In the genomic region with DNA sequence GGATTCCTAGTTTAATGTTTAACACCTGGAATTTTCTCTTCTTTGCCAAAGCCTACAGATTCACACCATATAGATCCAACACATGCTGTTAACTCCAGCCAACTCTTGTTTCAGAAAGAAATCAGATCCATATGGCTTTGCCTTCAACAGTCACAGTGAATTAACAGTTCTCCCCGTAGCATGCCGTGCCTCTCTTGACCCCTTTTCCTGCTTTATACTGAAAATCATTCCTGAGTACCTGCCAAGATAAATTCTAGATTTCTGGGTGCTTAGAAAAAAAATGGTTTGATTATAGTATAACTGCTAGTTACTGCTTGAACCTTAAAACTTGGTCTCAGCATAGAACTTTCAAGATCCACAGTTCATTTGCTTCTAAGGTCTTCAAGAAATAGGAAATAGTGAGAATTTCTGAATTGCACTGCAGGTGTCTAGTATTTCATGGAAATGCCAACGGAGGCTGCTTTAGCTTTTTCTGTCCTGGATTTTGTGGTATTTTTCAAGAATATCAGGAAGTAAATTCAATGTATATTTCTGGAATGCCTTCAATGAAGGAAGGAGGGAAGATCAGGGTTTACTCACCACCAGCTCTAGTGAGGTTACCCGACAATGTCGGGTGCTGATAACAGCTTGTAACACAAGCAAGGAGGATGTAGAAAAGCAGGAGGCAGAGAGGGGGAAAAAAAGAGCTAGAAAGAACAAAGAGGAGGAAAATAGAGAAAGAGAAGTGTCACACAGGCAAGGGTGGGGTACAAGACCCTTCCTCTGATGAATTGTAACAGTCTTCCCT, we compare ENCODE assay signal across 8 cellular contexts. TPM values are rescaled to one million over a fixed set of nuclear protein-coding genes. Genes with fewer than 3 reads are reported as not detected.
A peak's percentile ranks its signal among the peaks of the same experiment; 100 is the strongest.
DNase-seq lines count a peak whose midpoint lies in the region; ATAC-seq and TF ChIP-seq lines count a peak whose summit lies in the region.

No MANE protein-coding gene starts in this region.

- no peak for TF ChIP-seq POLR2A in gastrocnemius medialis (IDR thresholded peaks at IDR 0.05)

- no peak for TF ChIP-seq EP300 in SK-N-SH (IDR thresholded peaks at IDR 0.05; ENCODE audit: borderline replicate concordance in 1 of 2, low read depth in 1 of 2, low read length in 1 of 2)

- POLR2A ChIA-PET in SK-N-SH (lab: Yijun Ruan, JAX) (no interaction called here), RWPE1 (lab: Yijun Ruan, JAX; ENCODE audit: low non-redundant PET) (no interaction called here)

- no peak for TF ChIP-seq RAD21 in SK-N-SH (IDR thresholded peaks at IDR 0.05; ENCODE audit: low read length)

- in situ Hi-C loops in gastrocnemius medialis (cut with MboI; ENCODE audit: low sequenced_read_pairs in 4 of 4), result no loop called here

- H3K4me1 ChIP-seq in SK-N-SH (ENCODE audit: control insufficient read depth in 1 of 2, insufficient read depth in 2 of 2, low read depth in 1 of 2, low read length in 1 of 2) (peaks cover 0 to 5% of the 10 kb centered on the region in 2 experiments; a peak in 2 of 4 replicates), gastrocnemius medialis (peaks cover 15 to 25% of the 10 kb centered on the region in 2 donors)

- H3K9ac ChIP-seq in SK-N-SH, result no peak overlapping the region

- no peaks in the 10 kb centered on the region for H4K20me1 ChIP-seq in SK-N-SH (ENCODE audit: insufficient read depth)

- peak overlapping the region; percentile 71 for H3K4me2 ChIP-seq in SK-N-SH

- TF ChIP-seq CTCF in SK-N-SH (IDR thresholded peaks at IDR 0.05) (no peak), foreskin fibroblast (IDR thresholded peaks at IDR 0.05; ENCODE audit: low read depth, low read length) (no peak), gastrocnemius medialis (IDR thresholded peaks at IDR 0.05 in 4 of 5, conservative IDR thresholded peaks at IDR 0.05 in 1 of 5) (no peak), RWPE1 (conservative IDR thresholded peaks at IDR 0.05; ENCODE audit: low read depth) (no peak)

- H3K9me3 ChIP-seq in SK-N-SH, result no peaks in the 10 kb centered on the region
- no peaks in the 10 kb centered on the region for H3K9me3 ChIP-seq in gastrocnemius medialis

- intact Hi-C loops in gastrocnemius medialis (cut with DNase I; ENCODE audit: low total_unique reads), result loop anchor here (10.0 kb wide), 1 partner anchor 1617 kb away; no protein-coding TSS in a partner anchor

- H3F3A ChIP-seq in SK-N-SH (replicated peaks; ENCODE audit: insufficient read depth), result no peaks in the 10 kb centered on the region

- H3K27ac ChIP-seq in SK-N-SH (ENCODE audit: low read depth in 2 of 2, low read length in 1 of 2), result no peak overlapping the region
- H3K27ac ChIP-seq in gastrocnemius medialis, result peak overlapping the region in 3 of 4 donors; percentile 2 to 45 (median 38)
- no peak overlapping the region for H3K27ac ChIP-seq in RWPE1

- no peaks in the 10 kb centered on the region for H3K9me2 ChIP-seq in SK-N-SH

- H3K4me3 ChIP-seq in SK-N-SH (ENCODE audit: low read depth in 2 of 2, low read length in 1 of 2) (peak overlapping the region; percentile 29 to 60; a peak in 3 of 4 replicates), foreskin fibroblast (ENCODE audit: low read depth in 1 of 2, low read length in 2 of 2) (peak overlapping the region; percentile 28 to 50), gastrocnemius medialis (peak overlapping the region; percentile 37 to 59 (median 44))

- peaks cover 18% of the 10 kb centered on the region; the same call in 1 of the 2 replicates for H3K27me3 ChIP-seq in SK-N-SH (ENCODE audit: insufficient read depth)
- H3K27me3 ChIP-seq in gastrocnemius medialis, result no peaks in the 10 kb centered on the region

- CTCF ChIA-PET in SK-N-SH (lab: Yijun Ruan, JAX) (no interaction called here), RWPE1 (lab: Yijun Ruan, JAX) (no interaction called here)

- no peaks in the 10 kb centered on the region for H3K36me3 ChIP-seq in SK-N-SH (replicated peaks in 1 of 2; ENCODE audit: control insufficient read depth in 1 of 2, insufficient read depth in 2 of 2, low read length in 1 of 2)
- no peaks in the 10 kb centered on the region for H3K36me3 ChIP-seq in gastrocnemius medialis

- no peaks in the 10 kb centered on the region for H3K79me2 ChIP-seq in SK-N-SH (ENCODE audit: insufficient read depth)

- ATAC-seq in gastrocnemius medialis, result no peak
- no peak for ATAC-seq in GM18520 (IDR thresholded peaks at IDR 0.05; ENCODE audit: unreplicated experiment)

- 3% methylated on average over 5 of the region's 5 CpGs for WGBS in SK-N-SH (ENCODE audit: low lambda C conversion rate)

- 0 out of 2 replicates have a peak overlapping the region, but pooled peaks have one; percentile 1 for H2AFZ ChIP-seq in SK-N-SH (ENCODE audit: low read depth)

- DNase-seq in GM03348 (ENCODE audit: low spot score), result peak; percentile 15
- no peak for DNase-seq in SK-N-SH
- DNase-seq in foreskin fibroblast, result peak; percentile 59 to 78
- DNase-seq in gastrocnemius medialis, result no peak
- no peak for DNase-seq in NCI-H446 (lab: John Stamatoyannopoulos, UW)
- no peak for DNase-seq in RWPE1 (ENCODE audit: low spot score)
- DNase-seq in activated gamma-delta T cell (lab: John Stamatoyannopoulos, UW), result no peak

TF ChIP-seq in SK-N-SH, 30 proteins besides CTCF, POLR2A, EP300 and RAD21 (continues in another document):
- TF ChIP-seq GABPA (IDR thresholded peaks at IDR 0.05; ENCODE audit: low read depth), result no peak
- no peak for TF ChIP-seq MEF2A (IDR thresholded peaks at IDR 0.05; ENCODE audit: borderline replicate concordance, low read depth)
- TF ChIP-seq TAF1 (IDR thresholded peaks at IDR 0.05; ENCODE audit: borderline replicate concordance, low read depth, low read length), result no peak
- TF ChIP-seq TCF12 (IDR thresholded peaks at IDR 0.05), result no peak
- TF ChIP-seq, protein P1, sequence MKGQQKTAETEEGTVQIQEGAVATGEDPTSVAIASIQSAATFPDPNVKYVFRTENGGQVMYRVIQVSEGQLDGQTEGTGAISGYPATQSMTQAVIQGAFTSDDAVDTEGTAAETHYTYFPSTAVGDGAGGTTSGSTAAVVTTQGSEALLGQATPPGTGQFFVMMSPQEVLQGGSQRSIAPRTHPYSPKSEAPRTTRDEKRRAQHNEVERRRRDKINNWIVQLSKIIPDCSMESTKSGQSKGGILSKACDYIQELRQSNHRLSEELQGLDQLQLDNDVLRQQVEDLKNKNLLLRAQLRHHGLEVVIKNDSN (IDR thresholded peaks at IDR 0.05; ENCODE audit: borderline replicate concordance, low read depth), result no peak
- TF ChIP-seq SIN3A (IDR thresholded peaks at IDR 0.05; ENCODE audit: borderline replicate concordance, low read depth, low read length), result no peak
- TF ChIP-seq POLR2AphosphoS5 (IDR thresholded peaks at IDR 0.05; ENCODE audit: low read depth, low read length), result no peak
- TF ChIP-seq NRF1 (IDR thresholded peaks at IDR 0.05; ENCODE audit: low read depth, low read length), result no peak
- TF ChIP-seq ELF1 (IDR thresholded peaks at IDR 0.05), result no peak
- TF ChIP-seq, protein P2, sequence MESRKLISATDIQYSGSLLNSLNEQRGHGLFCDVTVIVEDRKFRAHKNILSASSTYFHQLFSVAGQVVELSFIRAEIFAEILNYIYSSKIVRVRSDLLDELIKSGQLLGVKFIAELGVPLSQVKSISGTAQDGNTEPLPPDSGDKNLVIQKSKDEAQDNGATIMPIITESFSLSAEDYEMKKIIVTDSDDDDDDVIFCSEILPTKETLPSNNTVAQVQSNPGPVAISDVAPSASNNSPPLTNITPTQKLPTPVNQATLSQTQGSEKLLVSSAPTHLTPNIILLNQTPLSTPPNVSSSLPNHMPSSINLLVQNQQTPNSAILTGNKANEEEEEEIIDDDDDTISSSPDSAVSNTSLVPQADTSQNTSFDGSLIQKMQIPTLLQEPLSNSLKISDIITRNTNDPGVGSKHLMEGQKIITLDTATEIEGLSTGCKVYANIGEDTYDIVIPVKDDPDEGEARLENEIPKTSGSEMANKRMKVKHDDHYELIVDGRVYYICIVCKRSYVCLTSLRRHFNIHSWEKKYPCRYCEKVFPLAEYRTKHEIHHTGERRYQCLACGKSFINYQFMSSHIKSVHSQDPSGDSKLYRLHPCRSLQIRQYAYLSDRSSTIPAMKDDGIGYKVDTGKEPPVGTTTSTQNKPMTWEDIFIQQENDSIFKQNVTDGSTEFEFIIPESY (IDR thresholded peaks at IDR 0.05; ENCODE audit: borderline replicate concordance, low read depth), result no peak
- no peak for TF ChIP-seq YY1 (IDR thresholded peaks at IDR 0.05; ENCODE audit: low read depth)
- TF ChIP-seq FOXJ3 (CRISPR knock-in tag; IDR thresholded peaks at IDR 0.05), result no peak
- no peak for TF ChIP-seq JUND (IDR thresholded peaks at IDR 0.05)
- no peak for TF ChIP-seq FOXM1 (IDR thresholded peaks at IDR 0.05; ENCODE audit: low read depth)
- no peak for TF ChIP-seq RFX5 (IDR thresholded peaks at IDR 0.05; ENCODE audit: low read length)
- no peak for TF ChIP-seq GATA2 (CRISPR knock-in tag; IDR thresholded peaks at IDR 0.05)
- no peak for TF ChIP-seq TEAD4 (IDR thresholded peaks at IDR 0.05; ENCODE audit: borderline replicate concordance, insufficient read depth)
- no peak for TF ChIP-seq EZH2phosphoT487 (IDR thresholded peaks at IDR 0.05; ENCODE audit: borderline replicate concordance, low read depth)

RNA-seq across cellular contexts. Expression of gene AASS, which starts 6.6 kb away (rescaled TPM):
- 0.92 and 1.2 TPM in 2 replicates for polyA plus RNA-seq in SK-N-SH (2012; rRNA removed)
- 0.50 and 0.58 TPM in 2 replicates for polyA plus RNA-seq in SK-N-SH (2012; cell fraction: cytosol; rRNA removed)
- polyA plus RNA-seq in SK-N-SH (2012; cell fraction: nucleus; rRNA removed), result 2.3 and 4.2 TPM in 2 replicates
- total RNA-seq in gastrocnemius medialis, result 10 to 100 TPM in 1 of 4 donors, 1 to 10 TPM in 3; 7.5 to 12.0 (median 9.5) TPM

Comparison
In these comparisons a context has a peak if more than half of its experiments do, and no peak if none do; other contexts are left out.
1. DNase-seq: peak in GM03348 (single experiment) and foreskin fibroblast (2 of 2); none in SK-N-SH (single experiment), gastrocnemius medialis (0 of 2), NCI-H446 (0 of 2), RWPE1 (single experiment) and activated gamma-delta T cell (single experiment).
2. H3K27ac ChIP-seq: peak in gastrocnemius medialis (3 of 4); none in SK-N-SH (0 of 2) and RWPE1 (single experiment).
3. Peak in every context shown above with its lines, with median percentiles within 50 percentile points of each other: H3K4me3 ChIP-seq.